Comparison of ENCODE assay signal across 28 cellular contexts in genomic region chr9:127813739-127814226, GRCh38. TPM values are rescaled to one million over a fixed set of nuclear protein-coding genes. Genes with fewer than 3 reads are reported as not detected.
DNase-seq lines count a peak whose midpoint lies in the region; ATAC-seq and TF ChIP-seq lines count a peak whose summit lies in the region.
"Had no signal": no experiment of that assay in that cellular context is flagged by ENCODE, and none has a peak within 500 bp of the region (broad histone marks: within the 10 kb centered on the region; RNA-seq: fewer than 3 reads in every experiment).

No MANE protein-coding gene starts in this region.

- H3K4me3 ChIP-seq in adipocyte (ENCODE audit: low read length), result no peak overlapping the region
- H3K4me3 ChIP-seq in right cardiac atrium (ENCODE audit: low read length), result no peak overlapping the region
- no peak overlapping the region for H3K4me3 ChIP-seq in spleen

- 47% methylated on average over 9 of the region's 9 CpGs for WGBS in right cardiac atrium
- 69 to 86% (median 77%) methylated on average over 7 to 9 of the region's 9 CpGs for WGBS in spleen, 5 donors

- ATAC-seq in right cardiac atrium (peak; percentile 5 to 25), HG02840 (IDR thresholded peaks at IDR 0.05; ENCODE audit: low FRiP score, unreplicated experiment) (no peak)
- ATAC-seq: activated naive CD8-positive, alpha-beta T cell treated with anti-CD3 and anti-CD28 coated beads, Interleukin-2, amount 50 U/mL, for 24 hours; activated T-cell treated with anti-CD3 and anti-CD28 coated beads, Interleukin-2, amount 50 U/mL, for 4 hours had no signal

- H3K27me3 ChIP-seq in adipocyte (replicated peaks; ENCODE audit: control insufficient read depth, insufficient read depth, low read length), result no peaks in the 10 kb centered on the region
- H3K27me3 ChIP-seq in right cardiac atrium (ENCODE audit: control insufficient read depth, insufficient read depth), result no peaks in the 10 kb centered on the region
- H3K27me3 ChIP-seq in spleen (replicated peaks in 1 of 7), result no peaks in the 10 kb centered on the region

- peak overlapping the region; percentile 1 for H3K9ac ChIP-seq in adipocyte (ENCODE audit: low read length)

- H3K4me1 ChIP-seq in adipocyte (ENCODE audit: control insufficient read depth, insufficient read depth, low read length) (peaks cover 20% of the 10 kb centered on the region), right cardiac atrium (ENCODE audit: control insufficient read depth, insufficient read depth, low read length) (peaks cover 3% of the 10 kb centered on the region), spleen (peaks cover 0 to 63% (median 27%) of the 10 kb centered on the region in 6 donors)

- no peak for TF ChIP-seq POLR2A in spleen (IDR thresholded peaks at IDR 0.05)

- H3K27ac ChIP-seq in right cardiac atrium (ENCODE audit: low read length), result no peak overlapping the region
- H3K27ac ChIP-seq in spleen, result peak overlapping the region in 5 of 8 donors; percentile 14 to 53 (median 31)
- H3K27ac ChIP-seq: C4-2B, WERI-Rb-1 had no signal

- intact Hi-C loops in right cardiac atrium (cut with DNase I), result no loop called here
- intact Hi-C loops in spleen (cut with DNase I; ENCODE audit: low total_unique reads), result no loop called here

- H3K9me3 ChIP-seq in adipocyte (ENCODE audit: control insufficient read depth, low read length), result no peaks in the 10 kb centered on the region
- no peaks in the 10 kb centered on the region for H3K9me3 ChIP-seq in right cardiac atrium (ENCODE audit: control insufficient read depth, low read length)
- no peaks in the 10 kb centered on the region for H3K9me3 ChIP-seq in spleen

- peak; percentile 12 for DNase-seq in GM20000 (ENCODE audit: low spot score)
- DNase-seq in adipocyte (ENCODE audit: low read depth), result no peak
- DNase-seq in right cardiac atrium, result peak; percentile 65 to 86 (median 84)
- DNase-seq in spleen, result no peak
- DNase-seq in hepatic stellate cell (ENCODE audit: low spot score), result no peak
- DNase-seq in NCI-H774 (lab: John Stamatoyannopoulos, UW), result no peak
- DNase-seq: activated CD4-positive, alpha-beta T cell treated with anti-CD3 and anti-CD28 coated beads, Interleukin-2, amount 10 ng/mL, durations not matched to agents 7 days and 5 days; activated gamma-delta T cell treated with Interleukin-2 at 50 U/mL for 16 hours; activated naive CD8-positive, alpha-beta T cell treated with anti-CD3 and anti-CD28 coated beads, Interleukin-2, amount 50 U/mL, for 24 hours; activated T-cell treated with anti-CD3 and anti-CD28 coated beads, Interleukin-2, amount 50 U/mL, for 4 hours; effector memory CD4-positive, alpha-beta T cell; foreskin fibroblast; head of caudate nucleus; Kasumi-1; kidney glomerular epithelial cell; mesendoderm; NCI-H146; NCI-H446 treated with DMSO at 0.1 percent for 48 hours; nucleus accumbens; SHP77; small intestine; SW 1271; T1000; WERI-Rb-1 had no signal

- peaks cover 93% of the 10 kb centered on the region for H3K36me3 ChIP-seq in adipocyte (ENCODE audit: control insufficient read depth, insufficient read depth, low read length, severe bottlenecking)
- H3K36me3 ChIP-seq in spleen, result peaks cover 0 to 100% (median 77%) of the 10 kb centered on the region in 6 donors

- TF ChIP-seq CTCF in GM20000 (IDR thresholded peaks at IDR 0.05; ENCODE audit: extremely low read depth, missing control alignments), result no peak
- TF ChIP-seq CTCF in spleen (IDR thresholded peaks at IDR 0.05 in 8 of 11, conservative IDR thresholded peaks at IDR 0.05 in 3 of 11), result no peak

RNA-seq across cellular contexts. Expression of gene FPGS, which starts 11.1 kb away (rescaled TPM):
- total RNA-seq in right cardiac atrium (10 to 100 TPM; 34.1 to 53.1 (median 45.6) TPM), spleen (10 to 100 TPM; 33.3 to 94.6 (median 72.3) TPM)
- polyA plus RNA-seq in right cardiac atrium (30.1 TPM), spleen (10 to 100 TPM; 39.5 to 73.7 (median 60.5) TPM)

RNA-seq across cellular contexts. Expression of gene CDK9, which starts 27.9 kb away (rescaled TPM):
- total RNA-seq in right cardiac atrium, result 10 to 100 TPM; 49.0 to 62.5 (median 58.6) TPM
- 37.3 TPM for polyA plus RNA-seq in right cardiac atrium
- 100 to 1,000 TPM in 4 of 7 donors, 10 to 100 TPM in 3; 68.3 to 149 (median 103) TPM for total RNA-seq in spleen
- polyA plus RNA-seq in spleen, result 10 to 100 TPM; 49.2 to 87.6 (median 87.1) TPM

RNA-seq across cellular contexts. Expression of gene SH2D3C, which starts 35.3 kb away (rescaled TPM):
- total RNA-seq in right cardiac atrium, result 10 to 100 TPM in 3 of 4 donors, 1 to 10 TPM in 1; 9.4 to 15.5 (median 12.7) TPM
- 17.4 TPM for polyA plus RNA-seq in right cardiac atrium
- 10 to 100 TPM; 44.7 to 85.4 (median 61.2) TPM for total RNA-seq in spleen
- 10 to 100 TPM; 27.0 to 51.1 (median 34.3) TPM for polyA plus RNA-seq in spleen
- total RNA-seq: Daoy had no signal

RNA-seq across cellular contexts. Expression of gene ENG, which starts 40.7 kb away (rescaled TPM):
- total RNA-seq in right cardiac atrium (100 to 1,000 TPM; 275 to 462 (median 364) TPM), spleen (100 to 1,000 TPM; 150 to 334 (median 247) TPM)
- polyA plus RNA-seq in right cardiac atrium (362 TPM), spleen (10 to 100 TPM; 29.2 to 63.1 (median 47.8) TPM)
- total RNA-seq: OCI-LY7 had no signal

Comparison
In these comparisons a context has a peak if more than half of its experiments do, and no peak if none do; other contexts are left out.
1. DNase-seq: peak in GM20000 (single experiment) and right cardiac atrium (3 of 3); none in adipocyte (single experiment), spleen (single experiment), hepatic stellate cell (single experiment) and NCI-H774 (single experiment).